In the genomic region with DNA sequence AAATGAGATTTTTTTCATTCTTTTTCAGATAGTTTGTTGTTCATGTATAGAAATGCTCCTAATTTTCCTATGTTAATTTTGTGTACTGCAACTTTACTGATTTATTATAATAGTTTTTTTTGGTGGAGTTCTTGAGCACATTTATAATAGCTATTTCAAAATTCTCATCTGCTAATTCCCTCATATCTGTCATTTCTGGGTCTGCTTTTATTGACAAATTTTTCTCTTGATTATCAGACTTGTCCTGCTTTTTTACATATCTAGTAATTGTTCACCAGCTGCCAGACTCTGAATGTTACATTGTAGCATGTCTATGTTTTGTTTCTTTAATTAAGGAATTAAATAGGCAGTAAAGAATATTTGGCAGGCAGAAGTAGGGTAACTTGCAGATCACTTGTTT, we compare ENCODE assay signal across 21 cellular contexts.
DNase-seq lines count a peak whose midpoint lies in the region; FAIRE-seq and TF ChIP-seq lines count a peak whose summit lies in the region.
"Had no signal": no experiment of that assay in that cellular context is flagged by ENCODE, and none has a peak within 500 bp of the region (broad histone marks: within the 10 kb centered on the region; RNA-seq: fewer than 3 reads in every experiment).

No MANE protein-coding gene starts in this region.

- no peak overlapping the region for H3K9ac ChIP-seq in Karpas-422 (ENCODE audit: low read length)
- H3K9ac ChIP-seq: BLaER1 treated with 17β-estradiol and CSF1 and Interleukin-3, amounts not matched to agents 10 nM and 100 nM had no signal

- TF ChIP-seq CTCF in HEK293 (tag by site-specific recombination; IDR thresholded peaks at IDR 0.05): no peak

- DNase-seq in DMS 273 treated with DMSO at 0.1 percent for 48 hours (lab: John Stamatoyannopoulos, UW) (peak; percentile 1), DMS 273 (lab: John Stamatoyannopoulos, UW; ENCODE audit: unreplicated experiment) (no peak), Karpas-422 (no peak), posterior cingulate gyrus (no peak), OCI-M1 (lab: John Stamatoyannopoulos, UW) (no peak)
- DNase-seq: AML-193; Caco-2; Calu3; CD4-positive, alpha-beta T cell; CD8-positive, alpha-beta T cell; DMS79 treated with DMSO at 0.1 percent for 48 hours; GF-D8 had no signal

- no peaks in the 10 kb centered on the region for H3K9me2 ChIP-seq in Karpas-422 (replicated peaks; ENCODE audit: insufficient read depth, low read length)

- POLR2A ChIA-PET in HEK293 (lab: Yijun Ruan, JAX): no interaction called here

- H3K4me3 ChIP-seq in HEK293 (ENCODE audit: low read depth, low read length) (no peak overlapping the region), Karpas-422 (ENCODE audit: low read length) (peak overlapping the region; percentile 26)
- H3K4me3 ChIP-seq: A549; BLaER1 treated with 17β-estradiol and CSF1 and Interleukin-3, amounts not matched to agents 10 nM and 100 nM had no signal

- no peak overlapping the region for H3K27ac ChIP-seq in HEK293 (ENCODE audit: extremely low read depth, low read depth, low read length)
- peak overlapping the region; percentile 100 for H3K27ac ChIP-seq in Karpas-422 (ENCODE audit: low read length)
- H3K27ac ChIP-seq: 22Rv1; A549; BLaER1 treated with 17β-estradiol and CSF1 and Interleukin-3, amounts not matched to agents 10 nM and 100 nM; C4-2B had no signal

- no peaks in the 10 kb centered on the region for H3K27me3 ChIP-seq in Karpas-422 (ENCODE audit: low read length)
- H3K27me3 ChIP-seq: BLaER1 treated with 17β-estradiol and CSF1 and Interleukin-3, amounts not matched to agents 10 nM and 100 nM had no signal

- H3K4me2 ChIP-seq in Karpas-422 (ENCODE audit: low read depth, low read length, poor library complexity, severe bottlenecking): no peak overlapping the region
- H3K4me2 ChIP-seq: A549; BLaER1 treated with 17β-estradiol and CSF1 and Interleukin-3, amounts not matched to agents 10 nM and 100 nM had no signal

- peak; percentile 95 for FAIRE-seq in islet of Langerhans (lab: Jason Lieb, UNC)
- FAIRE-seq: A549, D721Med, GM12891, GM19239 had no signal

- CTCF ChIA-PET in HEK293 (lab: Yijun Ruan, JAX): interaction anchor here (0.5 to 1.1 kb wide), 5 partner anchors 15 to 194 kb away, joined by 3 to 5 read pairs (median 4); no protein-coding TSS in a partner anchor

- H2AFZ ChIP-seq in Karpas-422 (ENCODE audit: low read length): 0 out of 2 replicates have a peak overlapping the region, but pooled peaks have one; percentile 17

- H3K9me3 ChIP-seq in HEK293 (ENCODE audit: control insufficient read depth, insufficient read depth, low read depth, low read length): no peaks in the 10 kb centered on the region
- peaks cover 18% of the 10 kb centered on the region for H3K9me3 ChIP-seq in Karpas-422 (ENCODE audit: low read length)

- intact Hi-C loops in posterior cingulate gyrus (cut with DNase I): no loop called here

- no peaks in the 10 kb centered on the region for H4K20me1 ChIP-seq in Karpas-422 (ENCODE audit: insufficient read depth, low read depth, low read length)
- H4K20me1 ChIP-seq: BLaER1 treated with 17β-estradiol and CSF1 and Interleukin-3, amounts not matched to agents 10 nM and 100 nM had no signal

- no peaks in the 10 kb centered on the region for H3K79me2 ChIP-seq in Karpas-422 (ENCODE audit: low read length)

- H3K36me3 ChIP-seq in HEK293 (ENCODE audit: control insufficient read depth in 2 of 2, insufficient read depth in 1 of 2, low read length in 2 of 2) (no peaks in the 10 kb centered on the region), Karpas-422 (ENCODE audit: insufficient read depth, low read length) (peaks cover 15% of the 10 kb centered on the region; the same call in 1 of the 2 replicates)
- H3K36me3 ChIP-seq: BLaER1 treated with 17β-estradiol and CSF1 and Interleukin-3, amounts not matched to agents 10 nM and 100 nM had no signal

- H3K4me1 ChIP-seq in HEK293 (ENCODE audit: control insufficient read depth, insufficient read depth, low read length): 0 out of 2 replicates have a peak, but pooled peaks cover 10% of the 10 kb centered on the region
- peaks cover 44% of the 10 kb centered on the region for H3K4me1 ChIP-seq in Karpas-422 (ENCODE audit: low read length)
- H3K4me1 ChIP-seq: A549, Caco-2 had no signal

TF ChIP-seq in HEK293, 187 proteins besides CTCF, POLR2A, EP300 and RAD21:
- TF ChIP-seq SETDB1 (IDR thresholded peaks at IDR 0.05; ENCODE audit: insufficient read length, low read length): peak; percentile 90
- TF ChIP-seq ZNF133 (tag by site-specific recombination; IDR thresholded peaks at IDR 0.05): no peak
- TF ChIP-seq ZNF792 (tag by site-specific recombination; IDR thresholded peaks at IDR 0.05): no peak
- TF ChIP-seq ZNF362 (tag by site-specific recombination; IDR thresholded peaks at IDR 0.05): no peak
- TF ChIP-seq ZNF274 (IDR thresholded peaks at IDR 0.05; ENCODE audit: low read length): no peak
- no peak for TF ChIP-seq ZNF274 (tag by site-specific recombination; IDR thresholded peaks at IDR 0.05; ENCODE audit: borderline replicate concordance)
- peak; percentile 89 for TF ChIP-seq ZNF510 (tag by site-specific recombination; IDR thresholded peaks at IDR 0.05; ENCODE audit: insufficient replicate concordance)
- no peak for TF ChIP-seq ZBTB6 (tag by site-specific recombination; IDR thresholded peaks at IDR 0.05)
- TF ChIP-seq ZBTB17 (tag by site-specific recombination; IDR thresholded peaks at IDR 0.05): no peak
- TF ChIP-seq, protein P1, sequence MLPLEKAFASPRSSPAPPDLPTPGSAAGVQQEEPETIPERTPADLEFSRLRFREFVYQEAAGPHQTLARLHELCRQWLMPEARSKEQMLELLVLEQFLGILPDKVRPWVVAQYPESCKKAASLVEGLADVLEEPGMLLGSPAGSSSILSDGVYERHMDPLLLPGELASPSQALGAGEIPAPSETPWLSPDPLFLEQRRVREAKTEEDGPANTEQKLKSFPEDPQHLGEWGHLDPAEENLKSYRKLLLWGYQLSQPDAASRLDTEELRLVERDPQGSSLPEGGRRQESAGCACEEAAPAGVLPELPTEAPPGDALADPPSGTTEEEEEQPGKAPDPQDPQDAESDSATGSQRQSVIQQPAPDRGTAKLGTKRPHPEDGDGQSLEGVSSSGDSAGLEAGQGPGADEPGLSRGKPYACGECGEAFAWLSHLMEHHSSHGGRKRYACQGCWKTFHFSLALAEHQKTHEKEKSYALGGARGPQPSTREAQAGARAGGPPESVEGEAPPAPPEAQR (tag by site-specific recombination; IDR thresholded peaks at IDR 0.05): no peak
- no peak for TF ChIP-seq ZNF529 (tag by site-specific recombination; IDR thresholded peaks at IDR 0.05; ENCODE audit: insufficient replicate concordance)
